18 cellular contexts compared by ENCODE assay signal in the genomic region with DNA sequence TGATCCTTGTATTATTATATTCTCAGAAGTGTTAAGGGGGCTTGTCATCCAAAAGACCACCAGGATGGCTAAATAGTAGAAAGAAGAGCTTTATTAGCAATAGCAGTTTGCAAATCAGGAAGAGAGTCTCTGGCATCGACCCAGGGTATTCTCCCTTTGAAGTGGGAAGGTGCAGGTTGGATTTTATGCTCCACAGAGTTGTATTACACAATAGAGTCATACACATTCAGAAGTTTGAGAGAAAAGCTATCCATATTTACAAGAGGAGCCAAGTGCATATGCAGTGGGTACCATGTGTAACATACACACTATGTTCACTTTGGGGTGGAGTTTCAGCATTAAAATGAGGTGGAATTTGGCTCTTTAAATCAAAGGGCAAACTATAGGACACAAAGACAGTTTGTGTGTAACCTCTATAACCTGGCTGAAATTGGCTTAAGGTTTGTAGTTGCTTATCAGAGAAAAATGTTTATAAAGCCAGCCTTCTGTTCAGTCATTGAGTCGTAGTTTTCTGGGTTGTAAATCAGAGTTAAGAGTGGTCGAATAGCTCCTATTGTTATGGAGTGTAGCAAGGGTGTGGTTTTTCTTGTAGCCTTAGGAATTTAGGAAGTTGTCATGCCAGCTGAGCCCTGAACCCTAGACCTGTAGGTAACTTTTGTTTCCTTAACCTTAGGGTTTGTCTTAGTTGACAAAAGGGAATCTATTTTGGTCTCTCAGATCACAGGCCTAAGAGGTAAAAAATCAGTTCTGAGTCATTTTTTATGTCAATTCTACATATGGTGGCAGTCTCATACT.
DNase-seq lines count a peak whose midpoint lies in the region; ATAC-seq and TF ChIP-seq lines count a peak whose summit lies in the region.
"Had no signal": no experiment of that assay in that cellular context is flagged by ENCODE, and none has a peak within 500 bp of the region (broad histone marks: within the 10 kb centered on the region; RNA-seq: fewer than 3 reads in every experiment).

No MANE protein-coding gene starts in this region.

- no peaks in the 10 kb centered on the region for H3K27me3 ChIP-seq in GM23248 (replicated peaks; ENCODE audit: insufficient read depth)
- no peaks in the 10 kb centered on the region for H3K27me3 ChIP-seq in left lung
- H3K27me3 ChIP-seq: suprapubic skin, vagina had no signal

- no peaks in the 10 kb centered on the region for H3K9me2 ChIP-seq in GM23248 (ENCODE audit: insufficient read depth)

- no peaks in the 10 kb centered on the region for H3F3A ChIP-seq in GM23248 (ENCODE audit: insufficient read depth)

- peaks cover 16% of the 10 kb centered on the region for H3K4me1 ChIP-seq in GM23248 (ENCODE audit: insufficient read depth)
- H3K4me1 ChIP-seq in left lung, result no peaks in the 10 kb centered on the region
- H3K4me1 ChIP-seq: suprapubic skin had no signal

- no peak overlapping the region for H3K27ac ChIP-seq in GM23248
- no peak overlapping the region for H3K27ac ChIP-seq in left lung
- H3K27ac ChIP-seq: suprapubic skin, vagina had no signal

- in situ Hi-C loops in GM23248 (cut with MboI) (no loop called here), KBM-7 (cut with MboI; ENCODE audit: low pct_unique_long_range_greater_than_20kb, low sequenced_read_pairs) (no loop called here)

- intact Hi-C loops in left lung (cut with DNase I), result no loop called here

- H3K79me2 ChIP-seq in GM23248 (ENCODE audit: insufficient read depth), result no peaks in the 10 kb centered on the region

- TF ChIP-seq CTCF in epithelial cell of esophagus (IDR thresholded peaks at IDR 0.05; ENCODE audit: insufficient read depth, low read depth, low read length, missing control alignments), result no peak
- no peak for TF ChIP-seq CTCF in left lung (IDR thresholded peaks at IDR 0.05)

- H3K4me3 ChIP-seq in GM23248, result no peak overlapping the region
- no peak overlapping the region for H3K4me3 ChIP-seq in epithelial cell of esophagus (ENCODE audit: low read length)
- no peak overlapping the region for H3K4me3 ChIP-seq in left lung
- H3K4me3 ChIP-seq: GM12878, suprapubic skin, vagina had no signal

- ATAC-seq in left lung, result peak; percentile 39
- ATAC-seq in HG03460 (IDR thresholded peaks at IDR 0.05; ENCODE audit: unreplicated experiment), result no peak
- ATAC-seq: effector memory CD8-positive, alpha-beta T cell; GM12878; left lobe of liver had no signal

- H3K9ac ChIP-seq in GM23248, result no peak overlapping the region

- DNase-seq in GM23248 (peak; percentile 1), KBM-7 (peak; percentile 7), epithelial cell of esophagus (ENCODE audit: low read depth) (peak; percentile 16), left lung (no peak), SKM-1 (lab: John Stamatoyannopoulos, UW; ENCODE audit: unreplicated experiment) (no peak)
- no peak for DNase-seq in activated CD4-positive, CD25-positive, alpha-beta regulatory T cell (lab: John Stamatoyannopoulos, UW)
- DNase-seq in activated T-cell treated with anti-CD3 and anti-CD28 coated beads, Interleukin-2, amount 50 U/mL, for 1 hour, result no peak
- DNase-seq: activated naive CD4-positive, alpha-beta T cell treated with anti-CD3 and anti-CD28 coated beads, Interleukin-2, amount 50 U/mL, for 16 hours; activated T-cell treated with anti-CD3 and anti-CD28 coated beads, Interleukin-2, amount 50 U/mL, for 48 hours; aorta; effector memory CD8-positive, alpha-beta T cell; head of caudate nucleus; NCI-H345 had no signal

- H3K36me3 ChIP-seq in GM23248 (ENCODE audit: low read depth) (no peaks in the 10 kb centered on the region), left lung (no peaks in the 10 kb centered on the region)
- H3K36me3 ChIP-seq: suprapubic skin, vagina had no signal

- no peak overlapping the region for H2AFZ ChIP-seq in GM23248

- 78 to 89% methylated on average over 3 of the region's 3 CpGs for WGBS in GM23248 (ENCODE audit: low coverage in 1 of 2, low lambda C conversion rate in 2 of 2, missing lambda C conversion rate in 2 of 2), 2 experiments

- H3K4me2 ChIP-seq in GM23248 (ENCODE audit: unreplicated experiment), result no peak overlapping the region

- H4K20me1 ChIP-seq in GM23248 (ENCODE audit: insufficient read depth), result no peaks in the 10 kb centered on the region

- H3K9me3 ChIP-seq in GM23248 (ENCODE audit: low read depth) (no peaks in the 10 kb centered on the region), left lung (no peaks in the 10 kb centered on the region)
- H3K9me3 ChIP-seq: suprapubic skin, vagina had no signal

Comparison
In these comparisons a context has a peak if more than half of its experiments do, and no peak if none do; other contexts are left out.
1. DNase-seq: peak in GM23248 (single experiment), KBM-7 (single experiment) and epithelial cell of esophagus (single experiment); none in left lung (0 of 2), activated CD4-positive, CD25-positive, alpha-beta regulatory T cell (0 of 4), SKM-1 (single experiment) and activated T-cell treated with anti-CD3 and anti-CD28 coated beads, Interleukin-2, amount 50 U/mL, for 1 hour (single experiment).